9 cellular contexts compared by ENCODE assay signal in genomic region chr1:35452086-35452485, GRCh38.
A peak's percentile ranks its signal among the peaks of the same experiment; 100 is the strongest.
DNase-seq lines count a peak whose midpoint lies in the region; ATAC-seq, FAIRE-seq and TF ChIP-seq lines count a peak whose summit lies in the region.
"Had no signal": no experiment of that assay in that cellular context is flagged by ENCODE, and none has a peak within 500 bp of the region (broad histone marks: within the 10 kb centered on the region; RNA-seq: fewer than 3 reads in every experiment).

No MANE protein-coding gene starts in this region.

- no peaks in the 10 kb centered on the region for H3K9me3 ChIP-seq in BLaER1 treated with 17β-estradiol and CSF1 and Interleukin-3, amounts not matched to agents 10 nM and 100 nM (replicated peaks in 1 of 11)
- no peaks in the 10 kb centered on the region for H3K9me3 ChIP-seq in endothelial cell of umbilical vein (replicated peaks; ENCODE audit: control insufficient read depth, insufficient read depth, low read length)
- H3K9me3 ChIP-seq: SJCRH30 had no signal

- dilution Hi-C loops in endothelial cell of umbilical vein (cut with MboI; ENCODE audit: extremely low pct_ligation_motif_present, low sequenced_read_pairs) = no loop called here

- peak overlapping the region; percentile 56 to 81 (median 68) for H3K4me2 ChIP-seq in BLaER1 treated with 17β-estradiol and CSF1 and Interleukin-3, amounts not matched to agents 10 nM and 100 nM
- no peak overlapping the region for H3K4me2 ChIP-seq in endothelial cell of umbilical vein (ENCODE audit: insufficient read depth, low read length)

- peak overlapping the region; percentile 12 to 57 (median 40); a peak in 18 of 22 replicates for H3K9ac ChIP-seq in BLaER1 treated with 17β-estradiol and CSF1 and Interleukin-3, amounts not matched to agents 10 nM and 100 nM
- no peak overlapping the region for H3K9ac ChIP-seq in endothelial cell of umbilical vein (replicated peaks; ENCODE audit: extremely low read depth, insufficient read depth, low read length)

- H3K27me3 Mint-ChIP-seq in nephron (ENCODE audit: low read depth) = no peaks in the 10 kb centered on the region

- H4K20me1 ChIP-seq in BLaER1 treated with 17β-estradiol and CSF1 and Interleukin-3, amounts not matched to agents 10 nM and 100 nM = no peaks in the 10 kb centered on the region
- peaks cover 2% of the 10 kb centered on the region for H4K20me1 ChIP-seq in endothelial cell of umbilical vein (replicated peaks; ENCODE audit: control insufficient read depth, extremely low read depth, insufficient read depth, low read length)

- TF ChIP-seq CTCF in endothelial cell of umbilical vein (IDR thresholded peaks at IDR 0.05; ENCODE audit: extremely low read depth in 1 of 2, insufficient read depth in 1 of 2, low read depth in 1 of 2, low read length in 2 of 2) (peak in 1 of 2 donors; percentile 35), nephron (IDR thresholded peaks at IDR 0.05; ENCODE audit: unreplicated experiment in 3 of 3) (no peak)

- ATAC-seq in HG03135 (IDR thresholded peaks at IDR 0.05; ENCODE audit: unreplicated experiment) = no peak

- peaks cover 27 to 82% (median 47%) of the 10 kb centered on the region in 10 experiments for H3K4me1 ChIP-seq in BLaER1 treated with 17β-estradiol and CSF1 and Interleukin-3, amounts not matched to agents 10 nM and 100 nM
- H3K4me1 ChIP-seq in endothelial cell of umbilical vein (ENCODE audit: control insufficient read depth, extremely low read depth, insufficient read depth, low read length) = peaks cover 19% of the 10 kb centered on the region
- H3K4me1 ChIP-seq: SJCRH30 had no signal

- H3K36me3 ChIP-seq in BLaER1 treated with 17β-estradiol and CSF1 and Interleukin-3, amounts not matched to agents 10 nM and 100 nM = peaks cover 48 to 75% (median 59%) of the 10 kb centered on the region in 11 experiments
- H3K36me3 ChIP-seq in endothelial cell of umbilical vein (ENCODE audit: control insufficient read depth in 2 of 2, extremely low read depth in 1 of 2, insufficient read depth in 2 of 2, low read length in 2 of 2) = peaks cover 3 to 7% of the 10 kb centered on the region in 2 experiments

- H3K9me3 Mint-ChIP-seq in nephron = no peaks in the 10 kb centered on the region

- no TSS peak for BruUV-seq in endothelial cell of umbilical vein (replicated peaks; lab: Mats Ljungman, UMichigan)

- CTCF ChIA-PET in endothelial cell of umbilical vein (lab: Charles Lee) = interaction anchor here (0.9 to 10.0 kb wide), 28 partner anchors 12 to 555 kb away, joined by 3 to 363 read pairs (median 6); partner anchors contain the start of genes CLSPN, KIAA0319L and NCDN

- H3K4me1 Mint-ChIP-seq in nephron = peaks cover 24% of the 10 kb centered on the region

- DNase-seq in M059J (ENCODE audit: low read depth) (peak; percentile 60), endothelial cell of umbilical vein (ENCODE audit: low read depth, low spot score) (peak; percentile 85)
- DNase-seq in activated CD8-positive, alpha-beta memory T cell treated with anti-CD3 and anti-CD28 coated beads for 24 hours = no peak
- no peak for DNase-seq in activated CD8-positive, alpha-beta memory T cell treated with anti-CD3 and anti-CD28 coated beads, Interleukin-2, amount 50 U/mL, for 4 hours
- no peak for DNase-seq in activated CD4-positive, alpha-beta T cell treated with anti-CD3 and anti-CD28 coated beads for 1 hour
- DNase-seq: SJCRH30 had no signal

- POLR2A ChIA-PET in endothelial cell of umbilical vein (lab: Charles Lee) = interaction anchor here (3.6 kb wide), 1 partner anchor 105 kb away, joined by 15 read pairs; the partner anchor contains the start of genes KIAA0319L and NCDN

- no peaks in the 10 kb centered on the region for H3K9me1 ChIP-seq in endothelial cell of umbilical vein (replicated peaks; ENCODE audit: control insufficient read depth, extremely low read depth, insufficient read depth, low read length)

- H3K27ac Mint-ChIP-seq in nephron = peak overlapping the region in 2 of 3 experiments; percentile 78 to 81

- no peak overlapping the region for H2AFZ ChIP-seq in endothelial cell of umbilical vein (ENCODE audit: low read depth, low read length)

- H3K79me2 ChIP-seq in endothelial cell of umbilical vein (ENCODE audit: control insufficient read depth, insufficient read depth, low read length) = no peaks in the 10 kb centered on the region

- H3K36me3 Mint-ChIP-seq in nephron (ENCODE audit: low read depth) = peaks cover 35% of the 10 kb centered on the region

- H3K4me3 Mint-ChIP-seq in nephron = no peak overlapping the region

- intact Hi-C loops in endothelial cell of umbilical vein (cut with micrococcal nuclease) = loop anchor here (1.0 kb wide), 1 partner anchor 263 kb away; no protein-coding TSS in a partner anchor

- H3K4me3 ChIP-seq in BLaER1 treated with 17β-estradiol and CSF1 and Interleukin-3, amounts not matched to agents 10 nM and 100 nM = no peak overlapping the region
- no peak overlapping the region for H3K4me3 ChIP-seq in endothelial cell of umbilical vein (replicated peaks in 1 of 3; ENCODE audit: insufficient read depth in 1 of 3, low read depth in 1 of 3, low read length in 3 of 3)
- H3K4me3 ChIP-seq: SJCRH30 had no signal

- TF ChIP-seq POLR2A in endothelial cell of umbilical vein (IDR thresholded peaks at IDR 0.05; ENCODE audit: low read depth, low read length) = no peak

- H3K27me3 ChIP-seq in BLaER1 treated with 17β-estradiol and CSF1 and Interleukin-3, amounts not matched to agents 10 nM and 100 nM = no peaks in the 10 kb centered on the region
- H3K27me3 ChIP-seq in endothelial cell of umbilical vein (ENCODE audit: control insufficient read depth in 2 of 2, insufficient read depth in 2 of 2, low read length in 2 of 2) = no peaks in the 10 kb centered on the region
- H3K27me3 ChIP-seq: SJCRH30 had no signal

- H3K27ac ChIP-seq in BLaER1 treated with 17β-estradiol and CSF1 and Interleukin-3, amounts not matched to agents 10 nM and 100 nM = peak overlapping the region in 10 of 11 experiments; percentile 22 to 69 (median 48); a peak in 19 of 22 replicates
- no peak overlapping the region for H3K27ac ChIP-seq in endothelial cell of umbilical vein (ENCODE audit: insufficient read depth, low read depth, low read length)
- H3K27ac ChIP-seq: SJCRH30 had no signal

- peak; percentile 92 for FAIRE-seq in endothelial cell of umbilical vein (lab: Jason Lieb, UNC)

TF ChIP-seq in endothelial cell of umbilical vein, 7 proteins besides CTCF, POLR2A, EP300 and RAD21:
- no peak for TF ChIP-seq EZH2 (IDR thresholded peaks at IDR 0.05; ENCODE audit: borderline replicate concordance, low read depth, low read length, severe bottlenecking)
- TF ChIP-seq MAX (IDR thresholded peaks at IDR 0.05; ENCODE audit: insufficient read depth, insufficient read length) = peak; percentile 38

Comparison
In these comparisons a context has a peak if more than half of its experiments do, and no peak if none do; other contexts are left out.
1. DNase-seq: peak in M059J (single experiment) and endothelial cell of umbilical vein (single experiment); none in activated CD8-positive, alpha-beta memory T cell treated with anti-CD3 and anti-CD28 coated beads for 24 hours (single experiment), activated CD8-positive, alpha-beta memory T cell treated with anti-CD3 and anti-CD28 coated beads, Interleukin-2, amount 50 U/mL, for 4 hours (single experiment) and activated CD4-positive, alpha-beta T cell treated with anti-CD3 and anti-CD28 coated beads for 1 hour (single experiment).